ENCODE assay signal across 11 cellular contexts in the genomic region with DNA sequence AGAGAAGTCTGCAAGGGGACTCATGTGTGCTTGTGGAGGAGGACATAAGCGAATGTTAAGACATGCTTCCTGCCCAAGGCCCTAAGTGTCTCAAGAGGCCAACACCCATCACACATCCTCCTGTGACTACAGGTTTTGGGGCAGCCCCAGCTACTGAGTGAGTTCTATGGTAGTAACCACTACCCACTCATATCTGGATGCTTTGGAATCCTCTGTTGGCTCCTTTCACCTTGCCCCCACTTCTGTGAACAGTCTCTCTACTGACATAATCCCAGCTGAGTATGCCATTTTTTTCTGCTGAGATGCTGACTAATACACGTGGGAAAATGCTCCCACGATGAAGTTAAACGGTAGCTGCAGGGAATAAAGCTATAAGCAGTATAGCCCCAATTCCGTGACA.
A peak's percentile ranks its signal among the peaks of the same experiment; 100 is the strongest.
DNase-seq lines count a peak whose midpoint lies in the region; ATAC-seq and TF ChIP-seq lines count a peak whose summit lies in the region.
"Had no signal": no experiment of that assay in that cellular context is flagged by ENCODE, and none has a peak within 500 bp of the region (broad histone marks: within the 10 kb centered on the region; RNA-seq: fewer than 3 reads in every experiment).

No MANE protein-coding gene starts in this region.

- H3K9me2 ChIP-seq in OCI-LY7 (ENCODE audit: insufficient read depth, low read length), result no peaks in the 10 kb centered on the region

- H3K79me2 ChIP-seq in OCI-LY7 (ENCODE audit: insufficient read depth, low read depth, low read length), result no peaks in the 10 kb centered on the region

- H3K4me3 ChIP-seq in choroid plexus epithelial cell (ENCODE audit: low read depth, low read length), result no peak overlapping the region
- no peak overlapping the region for H3K4me3 ChIP-seq in psoas muscle
- H3K4me3 ChIP-seq in OCI-LY7 (ENCODE audit: low read depth, low read length, poor library complexity, severe bottlenecking), result no peak overlapping the region

- no peaks in the 10 kb centered on the region for H4K20me1 ChIP-seq in OCI-LY7 (ENCODE audit: insufficient read depth, low read length)

- DNase-seq in EH (ENCODE audit: low read depth) (peak; percentile 74), LHCN-M2 (ENCODE audit: low read depth) (peak; percentile 41), choroid plexus epithelial cell (ENCODE audit: low read depth) (peak; percentile 71), psoas muscle (no peak), NCI-H2029 treated with DMSO at 0.1 percent for 48 hours (lab: John Stamatoyannopoulos, UW) (no peak), OCI-LY7 (ENCODE audit: low spot score) (no peak)
- DNase-seq: DND-41, NCI-H69 had no signal

- peaks cover 0 to 34% of the 10 kb centered on the region in 2 donors for H3K36me3 ChIP-seq in psoas muscle (ENCODE audit: insufficient read depth in 1 of 2, low read depth in 1 of 2)
- peaks cover 24% of the 10 kb centered on the region for H3K36me3 ChIP-seq in OCI-LY7 (ENCODE audit: insufficient read depth, low read length)

- H3K4me1 ChIP-seq in psoas muscle, result peaks cover 24% of the 10 kb centered on the region
- H3K4me1 ChIP-seq in OCI-LY7 (ENCODE audit: insufficient read depth, low read length, poor library complexity, severe bottlenecking), result no peaks in the 10 kb centered on the region

- CTCF ChIA-PET in OCI-LY7 (lab: Charles Lee; ENCODE audit: unreplicated experiment), result no interaction called here

- WGBS in psoas muscle, 3 donors, result 62 to 70% (median 64%) methylated on average over 5 of the region's 5 CpGs

- intact Hi-C loops in psoas muscle (cut with DNase I), result loop anchor here in 1 of 2 donors (10.0 kb wide), 1 partner anchor 124 kb away; no protein-coding TSS in a partner anchor
- intact Hi-C loops in OCI-LY7 (cut with micrococcal nuclease; ENCODE audit: unreplicated experiment), result no loop called here

- TF ChIP-seq CTCF in choroid plexus epithelial cell (conservative IDR thresholded peaks at IDR 0.05; ENCODE audit: low read depth, low read length) (no peak), psoas muscle (IDR thresholded peaks at IDR 0.05) (no peak), OCI-LY7 (conservative IDR thresholded peaks at IDR 0.05; ENCODE audit: low read length) (no peak)

- no TSS peak for BruUV-seq in OCI-LY7 (replicated peaks; lab: Mats Ljungman, UMichigan)

- ATAC-seq in psoas muscle, result no peak
- ATAC-seq in GM19455 (IDR thresholded peaks at IDR 0.05; ENCODE audit: unreplicated experiment), result no peak
- no peak for ATAC-seq in HG03095 (IDR thresholded peaks at IDR 0.05; ENCODE audit: unreplicated experiment)

- no peaks in the 10 kb centered on the region for H3K27me3 ChIP-seq in psoas muscle (ENCODE audit: insufficient read depth in 3 of 3, low read length in 2 of 3)

- H2AFZ ChIP-seq in OCI-LY7 (ENCODE audit: low read length), result no peak overlapping the region

- H3K4me2 ChIP-seq in OCI-LY7 (ENCODE audit: low read length), result no peak overlapping the region
- H3K4me2 ChIP-seq: KMS-11 had no signal

- H3K27ac ChIP-seq in psoas muscle, result peak overlapping the region; percentile 80
- H3K27ac ChIP-seq in OCI-LY7 (ENCODE audit: low read depth, low read length, poor library complexity, severe bottlenecking), result no peak overlapping the region
- H3K27ac ChIP-seq: KMS-11 had no signal

- H3K9me3 ChIP-seq in psoas muscle (no peaks in the 10 kb centered on the region), OCI-LY7 (ENCODE audit: low read length) (no peaks in the 10 kb centered on the region)

- POLR2A ChIA-PET in OCI-LY7 (lab: Charles Lee), result interaction anchor here (0.6 kb wide), 1 partner anchor 39 kb away, joined by 3 read pairs; no protein-coding TSS in a partner anchor

Comparison
In these comparisons a context has a peak if more than half of its experiments do, and no peak if none do; other contexts are left out.
1. DNase-seq: peak in EH (single experiment), LHCN-M2 (single experiment) and choroid plexus epithelial cell (single experiment); none in psoas muscle (0 of 2), NCI-H2029 treated with DMSO at 0.1 percent for 48 hours (single experiment) and OCI-LY7 (single experiment).